In genomic region chr10:42690449-42691360, GRCh38 we compare ENCODE assay signal across 12 cellular contexts. TPM values are rescaled to one million over a fixed set of nuclear protein-coding genes. Genes with fewer than 3 reads are reported as not detected.
DNase-seq lines count a peak whose midpoint lies in the region; ATAC-seq, FAIRE-seq and TF ChIP-seq lines count a peak whose summit lies in the region.
"Had no signal": no experiment of that assay in that cellular context is flagged by ENCODE, and none has a peak within 500 bp of the region (broad histone marks: within the 10 kb centered on the region; RNA-seq: fewer than 3 reads in every experiment).

No MANE protein-coding gene starts in this region.

- WGBS in K562 (ENCODE audit: insufficient coverage, low coverage, missing lambda C conversion rate): 73% methylated on average over 24 of the region's 29 CpGs

- POLR2A ChIA-PET in K562 (lab: Yijun Ruan, JAX): interaction anchor here (0.6 kb wide), 1 partner anchor 16 kb away, joined by 3 read pairs; no protein-coding TSS in a partner anchor

- no peak for FAIRE-seq in K562 (lab: Jason Lieb, UNC)

- peak overlapping the region; percentile 64; the same call in 1 of the 2 replicates for H2AFZ ChIP-seq in K562 (ENCODE audit: low read depth, low read length)

- H3K9me3 ChIP-seq in K562 (replicated peaks; ENCODE audit: control insufficient read depth, insufficient read depth, low read depth, low read length): no peaks in the 10 kb centered on the region; the same call in 1 of the 2 replicates
- H3K9me3 ChIP-seq: thoracic aorta had no signal

- ATAC-seq in K562: peak; percentile 85
- no peak for ATAC-seq in GM21825 (IDR thresholded peaks at IDR 0.05; ENCODE audit: unreplicated experiment)
- no peak for ATAC-seq in HG03469 (IDR thresholded peaks at IDR 0.05; ENCODE audit: unreplicated experiment)

- no peak for TF ChIP-seq EP300 in K562 (IDR thresholded peaks at IDR 0.05; ENCODE audit: low read length)

- in situ Hi-C loops in K562 (cut with MboI): no loop called here

- H3K4me2 ChIP-seq in K562 (ENCODE audit: insufficient read depth, low read length): no peak overlapping the region

- H3K4me1 ChIP-seq in K562 (replicated peaks in 1 of 2; ENCODE audit: control insufficient read depth in 2 of 2, insufficient read depth in 2 of 2, low read length in 2 of 2): peaks cover 0 to 11% of the 10 kb centered on the region in 2 experiments; a peak in 2 of 5 replicates

- BruUV-seq in K562 (replicated peaks; lab: Mats Ljungman, UMichigan): no TSS peak

- H3K27me3 ChIP-seq in H7 (ENCODE audit: control insufficient read depth, insufficient read depth, low read length) (no peaks in the 10 kb centered on the region), K562 (ENCODE audit: control insufficient read depth in 2 of 2, insufficient read depth in 2 of 2, low read length in 2 of 2) (no peaks in the 10 kb centered on the region)

- H3K27ac ChIP-seq in K562 (ENCODE audit: extremely low read depth, low read depth, low read length): no peak overlapping the region
- H3K27ac ChIP-seq: epithelial cell of prostate, thoracic aorta had no signal

- CTCF ChIA-PET in K562 (lab: Yijun Ruan, JAX; ENCODE audit: low intra/inter-chr PET ratio): no interaction called here

- H3K4me3 ChIP-seq in H7 (ENCODE audit: insufficient read depth, low read depth, low read length) (no peak overlapping the region), K562 (no peak overlapping the region)
- H3K4me3 ChIP-seq: thoracic aorta had no signal

- H3K9me1 ChIP-seq in K562 (ENCODE audit: control insufficient read depth, insufficient read depth, low read length): no peaks in the 10 kb centered on the region

- no peak for TF ChIP-seq POLR2A in K562 (conservative IDR thresholded peaks at IDR 0.05)

- no peak for TF ChIP-seq RAD21 in K562 (CRISPR knock-in tag; conservative IDR thresholded peaks at IDR 0.05 in 1 of 2, IDR thresholded peaks at IDR 0.05 in 1 of 2)

- no peak overlapping the region for H3K9ac ChIP-seq in K562 (ENCODE audit: insufficient read depth in 1 of 2, low read depth in 2 of 2, low read length in 2 of 2)

- H4K20me1 ChIP-seq in K562 (replicated peaks; ENCODE audit: control insufficient read depth, insufficient read depth, low read length): no peaks in the 10 kb centered on the region

- peak; percentile 31 to 47 (median 36); a peak in 4 of 6 replicates for TF ChIP-seq CTCF in K562 (IDR thresholded peaks at IDR 0.05 in 2 of 3, conservative IDR thresholded peaks at IDR 0.05 in 1 of 3; ENCODE audit: insufficient read depth in 2 of 3, low read depth in 1 of 3, low read length in 3 of 3)

- DNase-seq in COR-L47 (lab: John Stamatoyannopoulos, UW) (peak; percentile 38), H7 (peak; percentile 13), NCI-H2227 (lab: John Stamatoyannopoulos, UW; ENCODE audit: unreplicated experiment) (peak; percentile 59), K562 (ENCODE audit: extremely low read depth in 1 of 4, low spot score in 3 of 4) (peak in 2 of 4 experiments; percentile 16 to 41)
- no peak for DNase-seq in activated CD4-positive, CD25-positive, alpha-beta regulatory T cell treated with anti-CD3 and anti-CD28 coated beads, Interleukin-2, amount 50 U/mL, for 72 hours
- DNase-seq in stimulated activated CD4-positive, alpha-beta T cell treated with anti-CD3 and anti-CD28 coated beads, Interleukin-2, amount 100 ng/mL, for 24 hours: no peak
- DNase-seq: CD4-positive, CD25-positive, alpha-beta regulatory T cell; retina had no signal

- intact Hi-C loops in K562 (cut with micrococcal nuclease): no loop called here

- H3K36me3 ChIP-seq in H7 (replicated peaks; ENCODE audit: control insufficient read depth, insufficient read depth, low read length) (no peaks in the 10 kb centered on the region), K562 (ENCODE audit: control insufficient read depth, insufficient read depth, low read length) (no peaks in the 10 kb centered on the region)
- H3K36me3 ChIP-seq: thoracic aorta had no signal

- no peaks in the 10 kb centered on the region for H3K79me2 ChIP-seq in K562 (ENCODE audit: control insufficient read depth, insufficient read depth, low read length)

TF ChIP-seq in K562, 482 proteins besides CTCF, POLR2A, EP300 and RAD21 (continues in another document):
- TF ChIP-seq NCOA4 (IDR thresholded peaks at IDR 0.05; ENCODE audit: partially characterized antibody) (no peak), SFPQ (IDR thresholded peaks at IDR 0.05; ENCODE audit: low read depth, low read length) (no peak), ZSCAN29 (IDR thresholded peaks at IDR 0.05) (no peak), RFX1 (IDR thresholded peaks at IDR 0.05) (no peak), ARID3A (IDR thresholded peaks at IDR 0.05; ENCODE audit: borderline replicate concordance, low read depth, low read length) (no peak), TAF9B (IDR thresholded peaks at IDR 0.05; ENCODE audit: partially characterized antibody) (no peak), OTX1 (CRISPR knock-in tag; IDR thresholded peaks at IDR 0.05) (no peak)

RNA-seq across cellular contexts. Expression of gene ZNF33B, which starts 52.3 kb away (rescaled TPM):
- 5.4 and 13.6 TPM in 2 replicates for total RNA-seq in H7 (2014; rRNA removed; shearing (Covaris generic))
- 23.4 and 28.6 TPM in 2 replicates for total RNA-seq in K562 (2011; cell fraction: chromatin; rRNA removed; ENCODE audit: low replicate concordance)
- 9.3 and 9.8 TPM in 2 replicates for total RNA-seq in K562 (2011; cell fraction: nucleolus; rRNA removed)
- total RNA-seq in K562 (2011; cell fraction: nucleoplasm; rRNA removed): 11.1 and 13.1 TPM in 2 replicates
- total RNA-seq in K562 (2014; rRNA removed) (6.9 and 9.7 TPM in 2 replicates), K562 (2014; rRNA removed; fragmentation: Illumina TruSeq; extraction: Trizol) (23.9 and 32.4 TPM in 2 replicates), K562 (2015; rRNA removed; fragmentation: Illumina TruSeq; extraction: Trizol) (17.0 and 18.3 TPM in 2 replicates), K562 (2021) (13.9 and 15.4 TPM in 2 replicates)
- polyA plus RNA-seq in K562 (2011; rRNA removed) (16.8 and 17.7 TPM in 2 replicates), K562 (2014; fragmentation: Illumina TruSeq; extraction: Trizol) (14.8 and 16.9 TPM in 2 replicates), K562 (2014; fragmentation: Nextera tagmentation; extraction: Ambion mirVana) (10 to 100 TPM in 1 of 2 experiments, 1 to 10 TPM in 1; 9.8 to 13.1 TPM), K562 (2014; rRNA removed) (12.7 and 14.0 TPM in 2 replicates)
- polyA plus RNA-seq in K562 (2011; cell fraction: cytosol; rRNA removed): 2.4 and 8.5 TPM in 2 replicates
- polyA plus RNA-seq in K562 (2011; cell fraction: nucleus; rRNA removed): 10.7 and 20.6 TPM in 2 replicates
- polyA plus RNA-seq in K562 (2012): 8.7 and 20.1 TPM in 2 replicates
- polyA minus RNA-seq in K562 (2011; rRNA and poly(A)+ RNA removed): 23.5 and 37.2 TPM in 2 replicates
- polyA minus RNA-seq in K562 (2011; cell fraction: cytosol; rRNA and poly(A)+ RNA removed): 8.6 and 12.9 TPM in 2 replicates
- 7.9 and 18.4 TPM in 2 replicates for polyA minus RNA-seq in K562 (2011; cell fraction: nucleus; rRNA and poly(A)+ RNA removed)

Comparison
In these comparisons a context has a peak if more than half of its experiments do, and no peak if none do; other contexts are left out.
1. DNase-seq: peak in COR-L47 (single experiment), H7 (single experiment) and NCI-H2227 (single experiment); none in activated CD4-positive, CD25-positive, alpha-beta regulatory T cell treated with anti-CD3 and anti-CD28 coated beads, Interleukin-2, amount 50 U/mL, for 72 hours (single experiment) and stimulated activated CD4-positive, alpha-beta T cell treated with anti-CD3 and anti-CD28 coated beads, Interleukin-2, amount 100 ng/mL, for 24 hours (0 of 2).